Comparison of ENCODE assay signal across 8 cellular contexts in genomic region chr10:85170026-85170425, GRCh38.
"Had no signal": no experiment of that assay in that cellular context is flagged by ENCODE, and none has a peak within 500 bp of the region (broad histone marks: within the 10 kb centered on the region; RNA-seq: fewer than 3 reads in every experiment).

No MANE protein-coding gene starts in this region.

- ATAC-seq: HCT116, HepG2 had no signal

- H3K4me1 ChIP-seq: HAP-1 had no signal

- DNase-seq: GM23248, GOT3, H7, HFFc6 had no signal

- H3K9me3 ChIP-seq: HAP-1 had no signal

- H3K36me3 ChIP-seq: HAP-1 had no signal

- H3K9ac ChIP-seq: GM23248 had no signal

- H3K4me3 ChIP-seq: GM23248, HAP-1 had no signal

- H3K27ac ChIP-seq: GM23248, HL-60 had no signal
